Comparison of ENCODE assay signal across 10 cellular contexts in the genomic region with DNA sequence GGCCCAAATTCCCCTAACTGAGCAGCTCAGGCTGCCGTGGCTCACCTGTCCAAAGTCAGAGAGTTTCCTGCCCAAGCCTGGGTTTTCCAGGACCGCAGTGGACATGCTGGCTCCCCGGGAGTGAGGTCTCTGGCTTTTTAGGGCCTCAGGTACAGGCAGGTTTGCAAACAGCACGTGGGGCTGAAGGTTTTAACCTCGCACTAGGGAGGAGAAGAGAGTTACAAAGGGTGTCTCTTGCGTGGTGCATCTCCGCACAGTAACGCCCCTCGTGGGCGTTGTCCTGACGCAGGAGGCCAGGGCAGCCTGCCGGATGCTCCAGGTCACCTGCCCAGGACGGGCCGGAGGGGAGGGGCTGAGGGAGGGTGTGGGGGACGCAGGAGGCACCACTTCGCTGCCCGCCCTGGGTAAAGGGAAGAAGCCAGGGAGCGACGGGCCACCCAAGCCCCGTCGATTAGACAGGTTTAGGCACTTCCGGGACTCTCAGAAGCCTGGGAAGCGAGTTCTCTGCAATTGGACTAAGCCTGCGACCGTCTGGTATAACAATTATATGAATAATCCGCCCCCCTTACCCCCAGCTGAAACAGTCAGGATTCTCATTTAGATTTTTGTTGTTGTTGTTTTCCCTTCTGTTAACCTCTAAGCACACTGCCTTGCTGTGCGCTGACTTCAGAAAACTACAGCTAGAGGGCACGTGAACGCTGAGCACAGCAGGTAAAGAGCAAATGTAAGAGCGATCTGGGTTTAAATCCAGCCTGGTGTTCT. TPM values are rescaled to one million over a fixed set of nuclear protein-coding genes. Genes with fewer than 3 reads are reported as not detected.
A peak's percentile ranks its signal among the peaks of the same experiment; 100 is the strongest.
DNase-seq lines count a peak whose midpoint lies in the region; ATAC-seq and TF ChIP-seq lines count a peak whose summit lies in the region.
"Had no signal": no experiment of that assay in that cellular context is flagged by ENCODE, and none has a peak within 500 bp of the region (broad histone marks: within the 10 kb centered on the region; RNA-seq: fewer than 3 reads in every experiment).

Gene PAH (minus strand): TSS at position 219 of the 762 bp plus-strand sequence. CDS start 114 bp downstream, at position 105.

- TF ChIP-seq CTCF in left lung (IDR thresholded peaks at IDR 0.05) = no peak

- no peaks in the 10 kb centered on the region for H3K4me1 ChIP-seq in left lung

- H3K27ac ChIP-seq in left lung = no peak within 1 kb of the TSS
- H3K27ac ChIP-seq: ovary, VCaP had no signal

- no peaks in the 10 kb centered on the region for H3K9me3 Mint-ChIP-seq in activated T-cell treated with anti-CD3 and anti-CD28 coated beads, Interleukin-2, amount 50 U/mL, for 4 hours

- no peaks in the 10 kb centered on the region for H3K36me3 Mint-ChIP-seq in activated T-cell treated with anti-CD3 and anti-CD28 coated beads, Interleukin-2, amount 50 U/mL, for 4 hours (ENCODE audit: insufficient read depth)

- no peak for DNase-seq in activated CD4-positive, CD25-positive, alpha-beta regulatory T cell (lab: John Stamatoyannopoulos, UW)
- no peak for DNase-seq in activated T-cell treated with anti-CD3 and anti-CD28 coated beads, Interleukin-2, amount 50 U/mL, for 4 hours
- DNase-seq in left lung = peak in 1 of 2 donors; percentile 85
- DNase-seq in superior temporal gyrus (ENCODE audit: extremely low spot score) = no peak
- DNase-seq in occipital lobe (lab: John Stamatoyannopoulos, UW) = no peak

- peaks cover 10% of the 10 kb centered on the region for H3K27me3 Mint-ChIP-seq in activated T-cell treated with anti-CD3 and anti-CD28 coated beads, Interleukin-2, amount 50 U/mL, for 4 hours (ENCODE audit: low read depth)

- intact Hi-C loops in left lung (cut with DNase I) = no loop called here

- H3K4me3 Mint-ChIP-seq in activated T-cell treated with anti-CD3 and anti-CD28 coated beads, Interleukin-2, amount 50 U/mL, for 4 hours = peak within 1 kb of the TSS; percentile 49

- no peaks in the 10 kb centered on the region for H3K9me3 ChIP-seq in left lung
- H3K9me3 ChIP-seq: ovary had no signal

- no peaks in the 10 kb centered on the region for H3K36me3 ChIP-seq in left lung
- H3K36me3 ChIP-seq: ovary had no signal

- peaks cover 4% of the 10 kb centered on the region for H3K4me1 Mint-ChIP-seq in activated T-cell treated with anti-CD3 and anti-CD28 coated beads, Interleukin-2, amount 50 U/mL, for 4 hours (ENCODE audit: low read depth)

- peak; percentile 33 to 41 for ATAC-seq in activated CD4-positive, CD25-positive, alpha-beta regulatory T cell treated with anti-CD3 and anti-CD28 coated beads, Interleukin-2, amount 50 U/mL, for 24 hours
- ATAC-seq in HG03354 (IDR thresholded peaks at IDR 0.05; ENCODE audit: poor library complexity, severe bottlenecking, unreplicated experiment) = peak; percentile 75
- ATAC-seq in activated T-cell treated with anti-CD3 and anti-CD28 coated beads, Interleukin-2, amount 50 U/mL, for 4 hours = peak; percentile 48 to 63
- ATAC-seq in left lung = peak; percentile 87
- ATAC-seq in GM21360 (IDR thresholded peaks at IDR 0.05; ENCODE audit: unreplicated experiment) = no peak

- peak within 1 kb of the TSS; percentile 9 to 12 for H3K4me3 ChIP-seq in left lung
- H3K4me3 ChIP-seq: ovary had no signal

- peaks cover 0 to 21% of the 10 kb centered on the region in 2 donors for H3K27me3 ChIP-seq in left lung
- H3K27me3 ChIP-seq: ovary had no signal

RNA-seq across cellular contexts. Expression of gene PAH, which starts in this region (rescaled TPM):
- under 1 TPM; 0.32 to 0.71 (median 0.46) TPM for total RNA-seq in activated T-cell treated with anti-CD3 and anti-CD28 coated beads, Interleukin-2, amount 50 U/mL, for 4 hours
- total RNA-seq in left lung (not detected), occipital lobe (0.16 TPM)

Comparison
In these comparisons a context has a peak if more than half of its experiments do, and no peak if none do; other contexts are left out.
1. Peak in ATAC-seq in activated T-cell treated with anti-CD3 and anti-CD28 coated beads, Interleukin-2, amount 50 U/mL, for 4 hours; RNA of the gene not detected or under 1 TPM.
2. Peak in ATAC-seq and H3K4me3 ChIP-seq in left lung; RNA of the gene not detected or under 1 TPM.